ENCODE assay signal across 10 cellular contexts in the genomic region with DNA sequence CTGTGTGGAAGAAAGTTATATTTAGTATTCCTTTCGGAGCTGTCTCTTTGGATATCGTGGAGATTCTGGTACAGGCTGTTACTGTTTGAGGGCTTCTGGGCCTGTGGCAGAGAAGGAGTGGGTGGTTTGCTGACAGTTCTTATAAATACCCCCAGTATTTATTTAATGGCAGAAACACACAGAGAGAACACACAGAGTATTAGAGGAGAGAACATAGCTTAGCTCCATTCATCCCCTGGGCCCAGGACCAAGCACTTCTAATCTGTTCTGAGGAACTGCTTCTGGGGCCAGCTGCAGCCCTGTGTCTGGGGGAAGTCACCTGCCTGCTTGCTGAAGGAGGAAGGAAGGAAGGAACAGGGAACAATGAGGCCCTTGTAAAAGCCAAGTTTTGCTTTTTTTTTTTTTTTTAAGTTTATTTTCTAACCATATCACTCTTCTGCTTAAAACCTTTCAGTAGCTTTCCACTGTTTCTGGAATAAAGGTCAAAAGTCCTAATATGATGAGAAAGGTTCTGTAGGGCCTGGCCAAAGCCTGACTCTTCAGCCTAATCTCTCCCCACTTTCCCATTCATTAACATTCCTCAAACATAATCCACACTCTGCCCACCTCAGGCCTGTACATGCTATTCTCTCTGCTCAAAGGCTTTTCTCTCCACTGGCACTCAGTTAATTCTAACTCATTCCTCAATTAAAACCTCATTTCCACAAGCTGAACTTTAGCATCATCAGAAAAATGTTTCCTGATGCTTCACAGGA. TPM values are rescaled to one million over a fixed set of nuclear protein-coding genes. Genes with fewer than 3 reads are reported as not detected.
A peak's percentile ranks its signal among the peaks of the same experiment; 100 is the strongest.
DNase-seq lines count a peak whose midpoint lies in the region; ATAC-seq and TF ChIP-seq lines count a peak whose summit lies in the region.
"Had no signal": no experiment of that assay in that cellular context is flagged by ENCODE, and none has a peak within 500 bp of the region (broad histone marks: within the 10 kb centered on the region; RNA-seq: fewer than 3 reads in every experiment).

No MANE protein-coding gene starts in this region.

- H4K20me1 ChIP-seq in DND-41 (ENCODE audit: insufficient read depth, low read length): no peaks in the 10 kb centered on the region

- WGBS in prostate gland: 5% methylated on average over 2 of the region's 2 CpGs

- peaks cover 7% of the 10 kb centered on the region for H3K4me1 Mint-ChIP-seq in WTC11
- no peaks in the 10 kb centered on the region for H3K4me1 Mint-ChIP-seq in activated naive CD8-positive, alpha-beta T cell treated with anti-CD3 and anti-CD28 coated beads for 36 hours

- H3K4me3 Mint-ChIP-seq in WTC11: no peak overlapping the region
- H3K4me3 Mint-ChIP-seq in activated naive CD8-positive, alpha-beta T cell treated with anti-CD3 and anti-CD28 coated beads for 36 hours: no peak overlapping the region

- H3K4me2 ChIP-seq in DND-41 (ENCODE audit: insufficient read depth, low read length): no peak overlapping the region

- TF ChIP-seq CTCF in DND-41 (IDR thresholded peaks at IDR 0.05; ENCODE audit: borderline replicate concordance, extremely low read depth, low read length, poor library complexity, severe bottlenecking) (no peak), WTC11 (IDR thresholded peaks at IDR 0.05) (no peak), prostate gland (IDR thresholded peaks at IDR 0.05) (no peak)

- H3K36me3 ChIP-seq in DND-41 (ENCODE audit: insufficient read depth, low read length): no peaks in the 10 kb centered on the region
- H3K36me3 ChIP-seq in prostate gland: no peaks in the 10 kb centered on the region

- H3K9me3 Mint-ChIP-seq in WTC11: no peaks in the 10 kb centered on the region
- H3K9me3 Mint-ChIP-seq in activated naive CD8-positive, alpha-beta T cell treated with anti-CD3 and anti-CD28 coated beads for 36 hours: no peaks in the 10 kb centered on the region

- CTCF ChIA-PET in WTC11 (lab: Charles Lee): no interaction called here

- H3K27ac Mint-ChIP-seq in WTC11: peak overlapping the region; percentile 47
- H3K27ac Mint-ChIP-seq in activated naive CD8-positive, alpha-beta T cell treated with anti-CD3 and anti-CD28 coated beads for 36 hours: no peak overlapping the region

- H3K79me2 ChIP-seq in DND-41 (ENCODE audit: insufficient read depth, low read length): no peaks in the 10 kb centered on the region

- H3K27me3 ChIP-seq in DND-41 (ENCODE audit: insufficient read depth, low read length, poor library complexity) (no peaks in the 10 kb centered on the region), prostate gland (replicated peaks; ENCODE audit: insufficient read depth) (no peaks in the 10 kb centered on the region)

- no peak for TF ChIP-seq POLR2A in prostate gland (IDR thresholded peaks at IDR 0.05)

- no peak overlapping the region for H3K9ac ChIP-seq in DND-41 (ENCODE audit: low read depth, low read length)

- H3K9me3 ChIP-seq in DND-41 (ENCODE audit: insufficient read depth, low read length, severe bottlenecking) (no peaks in the 10 kb centered on the region), prostate gland (no peaks in the 10 kb centered on the region)

- H3K4me1 ChIP-seq in DND-41 (ENCODE audit: insufficient read depth, low read length) (no peaks in the 10 kb centered on the region), prostate gland (replicated peaks) (no peaks in the 10 kb centered on the region)

- H3K36me3 Mint-ChIP-seq in WTC11: no peaks in the 10 kb centered on the region
- H3K36me3 Mint-ChIP-seq in activated naive CD8-positive, alpha-beta T cell treated with anti-CD3 and anti-CD28 coated beads for 36 hours: no peaks in the 10 kb centered on the region

- intact Hi-C loops in left ventricle myocardium superior (cut with micrococcal nuclease): no loop called here
- intact Hi-C loops in prostate gland (cut with DNase I): no loop called here

- H3K27ac ChIP-seq in DND-41 (ENCODE audit: low read length) (no peak overlapping the region), prostate gland (peak overlapping the region; percentile 56 to 71)
- H3K27ac ChIP-seq: epithelial cell of prostate had no signal

- H3K27me3 Mint-ChIP-seq in WTC11 (ENCODE audit: low read depth): no peaks in the 10 kb centered on the region
- no peaks in the 10 kb centered on the region for H3K27me3 Mint-ChIP-seq in activated naive CD8-positive, alpha-beta T cell treated with anti-CD3 and anti-CD28 coated beads for 36 hours

- no peak for DNase-seq in DND-41
- no peak for DNase-seq in WTC11 (ENCODE audit: low spot score)
- peak; percentile 42 for DNase-seq in left ventricle myocardium superior
- DNase-seq in prostate gland (ENCODE audit: low spot score): peak; percentile 77
- DNase-seq in activated CD8-positive, alpha-beta memory T cell treated with anti-CD3 and anti-CD28 coated beads, Interleukin-2, amount 50 U/mL, for 48 hours: no peak
- DNase-seq in activated naive CD8-positive, alpha-beta T cell treated with anti-CD3 and anti-CD28 coated beads for 36 hours: no peak
- DNase-seq in NCI-H345 (lab: John Stamatoyannopoulos, UW): no peak
- DNase-seq: activated T-cell treated with anti-CD3 and anti-CD28 coated beads, Interleukin-2, amount 50 U/mL, for 48 hours had no signal

- H3K4me3 ChIP-seq in DND-41 (ENCODE audit: low read depth in 1 of 2, low read length in 2 of 2) (no peak overlapping the region), prostate gland (no peak overlapping the region)

- POLR2A ChIA-PET in WTC11 (lab: Charles Lee): no interaction called here

- ATAC-seq in DND-41 (ENCODE audit: insufficient read depth, low read depth): peak; percentile 54; the same call in 2 of the 3 replicates
- ATAC-seq in WTC11: peak; percentile 44; the same call in 1 of the 2 replicates
- ATAC-seq in left ventricle myocardium superior: peak; percentile 94
- no peak for ATAC-seq in HG03432 (IDR thresholded peaks at IDR 0.05; ENCODE audit: unreplicated experiment)

- no peak overlapping the region for H2AFZ ChIP-seq in DND-41 (ENCODE audit: low read depth, low read length)

TF ChIP-seq in WTC11, 78 proteins besides CTCF, POLR2A, EP300 and RAD21 (continues in another document):
- TF ChIP-seq E2F1 (CRISPR knock-in tag; IDR thresholded peaks at IDR 0.05) (no peak), ZNF263 (CRISPR knock-in tag; IDR thresholded peaks at IDR 0.05; ENCODE audit: low read depth) (no peak), SMAD3 (CRISPR knock-in tag; IDR thresholded peaks at IDR 0.05; ENCODE audit: borderline replicate concordance) (no peak), SOX15 (CRISPR knock-in tag; IDR thresholded peaks at IDR 0.05) (no peak), ZNF281 (CRISPR knock-in tag; IDR thresholded peaks at IDR 0.05) (no peak), KAT7 (CRISPR knock-in tag; IDR thresholded peaks at IDR 0.05; ENCODE audit: borderline replicate concordance) (no peak), NFYB (CRISPR knock-in tag; conservative IDR thresholded peaks at IDR 0.05; ENCODE audit: low read depth) (no peak), NR3C1 (CRISPR knock-in tag; conservative IDR thresholded peaks at IDR 0.05; ENCODE audit: low read depth) (no peak), GABPB1 (CRISPR knock-in tag; IDR thresholded peaks at IDR 0.05) (no peak)

RNA-seq across cellular contexts. Expression of gene PP2D1, which starts 11.8 kb away (rescaled TPM):
- not detected in 3 replicates for total RNA-seq in WTC11 (2021)
- not detected for total RNA-seq in left ventricle myocardium superior
- total RNA-seq in prostate gland: under 1 TPM in 1 of 2 donors, not detected in 1; 0.97 TPM
- not detected for total RNA-seq in activated naive CD8-positive, alpha-beta T cell treated with anti-CD3 and anti-CD28 coated beads for 36 hours

RNA-seq across cellular contexts. Expression of gene KAT2B, which starts 16.4 kb away (rescaled TPM):
- 1.4 to 2.7 TPM (median 2.0 TPM) in 3 replicates for total RNA-seq in WTC11 (2021)
- 111 TPM for total RNA-seq in left ventricle myocardium superior
- total RNA-seq in prostate gland: 10 to 100 TPM; 16.4 to 31.7 TPM
- total RNA-seq in activated naive CD8-positive, alpha-beta T cell treated with anti-CD3 and anti-CD28 coated beads for 36 hours: 10 to 100 TPM; 11.7 to 17.0 TPM

Comparison
In these comparisons a context has a peak if more than half of its experiments do, and no peak if none do; other contexts are left out.
1. DNase-seq: peak in left ventricle myocardium superior (single experiment) and prostate gland (single experiment); none in DND-41 (single experiment), WTC11 (single experiment), activated CD8-positive, alpha-beta memory T cell treated with anti-CD3 and anti-CD28 coated beads, Interleukin-2, amount 50 U/mL, for 48 hours (single experiment), activated naive CD8-positive, alpha-beta T cell treated with anti-CD3 and anti-CD28 coated beads for 36 hours (single experiment) and NCI-H345 (single experiment).